Comparison of ENCODE assay signal across 1 cellular context in genomic region chr1:220767312-220768126, GRCh38.
TF ChIP-seq lines count a peak whose summit lies in the region.

No MANE protein-coding gene starts in this region.

TF ChIP-seq in liver, 16 proteins besides CTCF, POLR2A, EP300 and RAD21 (continued from another document):
- peak; percentile 78 for TF ChIP-seq YY1 (IDR thresholded peaks at IDR 0.05)
- peak in 1 of 2 donors; percentile 62 for TF ChIP-seq EGR1 (IDR thresholded peaks at IDR 0.05; ENCODE audit: low read depth in 2 of 2)
- TF ChIP-seq, protein P1, sequence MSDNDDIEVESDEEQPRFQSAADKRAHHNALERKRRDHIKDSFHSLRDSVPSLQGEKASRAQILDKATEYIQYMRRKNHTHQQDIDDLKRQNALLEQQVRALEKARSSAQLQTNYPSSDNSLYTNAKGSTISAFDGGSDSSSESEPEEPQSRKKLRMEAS (IDR thresholded peaks at IDR 0.05), result peak; percentile 95
- peak; percentile 69 for TF ChIP-seq NR2F2 (IDR thresholded peaks at IDR 0.05)
